1 cellular context compared by ENCODE assay signal in genomic region chr11:6640036-6640984, GRCh38.
TF ChIP-seq lines count a peak whose summit lies in the region.

No MANE protein-coding gene starts in this region.

TF ChIP-seq in H1, 55 proteins besides CTCF, POLR2A, EP300 and RAD21:
- TF ChIP-seq NRF1 (IDR thresholded peaks at IDR 0.05; ENCODE audit: low read depth, low read length) (no peak), RFX5 (IDR thresholded peaks at IDR 0.05; ENCODE audit: borderline replicate concordance, low read depth, low read length) (no peak), CBX5 (IDR thresholded peaks at IDR 0.05; ENCODE audit: low read depth, low read length) (no peak)
